23 cellular contexts compared by ENCODE assay signal in the genomic region with DNA sequence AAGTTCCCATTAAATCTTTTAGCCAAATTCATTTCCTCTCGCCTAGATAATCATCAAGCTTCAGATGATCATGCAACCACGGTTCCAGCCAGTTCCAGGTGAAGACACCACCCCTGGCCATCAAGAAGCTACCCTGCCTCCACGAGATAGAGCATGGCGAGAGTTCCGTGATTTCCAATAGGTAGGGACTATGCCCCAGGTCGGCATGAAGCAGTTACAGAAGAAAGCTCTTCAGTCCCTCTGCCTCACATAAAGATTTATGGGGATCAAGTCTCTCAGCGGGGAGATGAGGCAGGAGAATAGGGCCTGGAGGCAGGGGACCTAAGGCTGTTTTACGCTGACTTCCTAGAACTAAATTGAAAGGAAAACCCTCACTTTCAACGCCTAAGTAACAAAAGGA.
DNase-seq lines count a peak whose midpoint lies in the region; ATAC-seq, FAIRE-seq and TF ChIP-seq lines count a peak whose summit lies in the region.
"Had no signal": no experiment of that assay in that cellular context is flagged by ENCODE, and none has a peak within 500 bp of the region (broad histone marks: within the 10 kb centered on the region; RNA-seq: fewer than 3 reads in every experiment).

No MANE protein-coding gene starts in this region.

- dilution Hi-C loops in keratinocyte (cut with MboI; ENCODE audit: extremely low pct_ligation_motif_present, low sequenced_read_pairs), result no loop called here

- H3K36me3 ChIP-seq in Panc1 (ENCODE audit: control insufficient read depth, insufficient read depth, low read length) (no peaks in the 10 kb centered on the region), keratinocyte (ENCODE audit: control insufficient read depth in 2 of 2, extremely low read depth in 1 of 2, insufficient read depth in 2 of 2, low read length in 2 of 2) (no peaks in the 10 kb centered on the region)
- H3K36me3 ChIP-seq: left lung, Peyer's patch, SJSA1 had no signal

- no peaks in the 10 kb centered on the region for H3K9me1 ChIP-seq in keratinocyte (ENCODE audit: control insufficient read depth, extremely low read depth, insufficient read depth, low read length)

- H2AFZ ChIP-seq in keratinocyte (ENCODE audit: control insufficient read depth, low read length), result no peak overlapping the region
- H2AFZ ChIP-seq: parathyroid adenoma had no signal

- no peaks in the 10 kb centered on the region for H4K20me1 ChIP-seq in keratinocyte (ENCODE audit: control insufficient read depth, extremely low read depth, insufficient read depth, low read length)

- POLR2A ChIA-PET in Panc1 (lab: Charles Lee), result no interaction called here

- H3K9me3 Mint-ChIP-seq in activated T-cell treated with anti-CD3 and anti-CD28 coated beads, Interleukin-2, amount 50 U/mL, for 24 hours, result peaks cover 4% of the 10 kb centered on the region
- peaks cover 0 to 6% of the 10 kb centered on the region in 2 donors for H3K9me3 Mint-ChIP-seq in stimulated activated naive B cell treated with anti-CD40 and anti-IgM and Interleukin-4, amounts not matched to agents 10 μg/mL and 1 μg/mL and 100 μg/mL, for 72 hours
- H3K9me3 Mint-ChIP-seq: stimulated activated naive CD8-positive, alpha-beta T cell treated with anti-CD3 and anti-CD28 coated beads, Interleukin-15, Interleukin-2, amounts not matched to agents 100 ng/mL and 50 ng/mL, for 24 hours had no signal

- in situ Hi-C loops in Panc1 (cut with HindIII; ENCODE audit: low pct_unique_long_range_greater_than_20kb, low sequenced_read_pairs), result no loop called here

- H3K36me3 Mint-ChIP-seq in activated T-cell treated with anti-CD3 and anti-CD28 coated beads, Interleukin-2, amount 50 U/mL, for 24 hours (ENCODE audit: low read depth), result peaks cover 15% of the 10 kb centered on the region
- peaks cover 1 to 17% of the 10 kb centered on the region in 2 donors for H3K36me3 Mint-ChIP-seq in stimulated activated naive B cell treated with anti-CD40 and anti-IgM and Interleukin-4, amounts not matched to agents 10 μg/mL and 1 μg/mL and 100 μg/mL, for 72 hours

- no peak for DNase-seq in activated T-cell treated with anti-CD3 and anti-CD28 coated beads, Interleukin-2, amount 50 U/mL, for 24 hours
- DNase-seq in activated T-cell treated with anti-CD3 and anti-CD28 coated beads for 4 hours (no peak), Panc1 (ENCODE audit: low read depth, low spot score) (no peak), keratinocyte (ENCODE audit: low read depth, low spot score) (no peak)
- DNase-seq in stimulated activated naive B cell treated with anti-CD40 and anti-IgM and Interleukin-4, amounts not matched to agents 10 μg/mL and 1 μg/mL and 100 μg/mL, for 72 hours, result no peak
- DNase-seq in activated naive CD4-positive, alpha-beta T cell (lab: John Stamatoyannopoulos, UW), result no peak
- DNase-seq: activated CD4-positive, alpha-beta memory T cell treated with anti-CD3 and anti-CD28 coated beads for 36 hours; activated CD4-positive, CD25-positive, alpha-beta regulatory T cell treated with anti-CD3 and anti-CD28 coated beads, Interleukin-2, amount 50 U/mL, for 72 hours; activated naive CD8-positive, alpha-beta T cell treated with anti-CD3 and anti-CD28 coated beads for 36 hours; central memory CD4-positive, alpha-beta T cell; DMS153; KG1; left lung; NCI-H226 had no signal

- H3K4me1 Mint-ChIP-seq in activated T-cell treated with anti-CD3 and anti-CD28 coated beads, Interleukin-2, amount 50 U/mL, for 24 hours (ENCODE audit: low read depth), result peaks cover 11% of the 10 kb centered on the region
- peaks cover 0 to 7% of the 10 kb centered on the region in 2 donors for H3K4me1 Mint-ChIP-seq in stimulated activated naive B cell treated with anti-CD40 and anti-IgM and Interleukin-4, amounts not matched to agents 10 μg/mL and 1 μg/mL and 100 μg/mL, for 72 hours
- H3K4me1 Mint-ChIP-seq: activated naive CD8-positive, alpha-beta T cell treated with anti-CD3 and anti-CD28 coated beads for 36 hours; nephron had no signal

- H3K27me3 ChIP-seq in Panc1 (ENCODE audit: control insufficient read depth, insufficient read depth, low read length) (no peaks in the 10 kb centered on the region), keratinocyte (ENCODE audit: control insufficient read depth, extremely low read depth, insufficient read depth, low read length) (no peaks in the 10 kb centered on the region)
- H3K27me3 ChIP-seq: left lung, Peyer's patch, SJSA1 had no signal

- H3K27ac ChIP-seq in Panc1 (ENCODE audit: low read length) (no peak overlapping the region), keratinocyte (ENCODE audit: control insufficient read depth, insufficient read depth, low read length) (no peak overlapping the region)
- H3K27ac ChIP-seq: left lung, parathyroid adenoma, SJSA1 had no signal

- intact Hi-C loops in Panc1 (cut with micrococcal nuclease; ENCODE audit: unreplicated experiment), result loop anchor here (2.0 kb wide), 1 partner anchor 17 kb away; no protein-coding TSS in a partner anchor

- H3K4me1 ChIP-seq in Panc1 (ENCODE audit: control insufficient read depth, insufficient read depth, low read length), result peaks cover 3% of the 10 kb centered on the region
- no peaks in the 10 kb centered on the region for H3K4me1 ChIP-seq in keratinocyte (ENCODE audit: control insufficient read depth, extremely low read depth, insufficient read depth, low read length)
- H3K4me1 ChIP-seq: left lung, parathyroid adenoma, Peyer's patch, SJSA1 had no signal

- CTCF ChIA-PET in Panc1 (lab: Charles Lee), result no interaction called here

- no TSS peak for BruUV-seq in Panc1 (replicated peaks; lab: Mats Ljungman, UMichigan)

- no peak for FAIRE-seq in keratinocyte (lab: Jason Lieb, UNC)
- FAIRE-seq: H54 had no signal

- H3K27me3 Mint-ChIP-seq in activated T-cell treated with anti-CD3 and anti-CD28 coated beads, Interleukin-2, amount 50 U/mL, for 24 hours, result peaks cover 4% of the 10 kb centered on the region
- H3K27me3 Mint-ChIP-seq in stimulated activated naive B cell treated with anti-CD40 and anti-IgM and Interleukin-4, amounts not matched to agents 10 μg/mL and 1 μg/mL and 100 μg/mL, for 72 hours, result no peaks in the 10 kb centered on the region
- H3K27me3 Mint-ChIP-seq: activated CD4-positive, alpha-beta memory T cell treated with anti-CD3 and anti-CD28 coated beads for 36 hours; activated naive CD8-positive, alpha-beta T cell treated with anti-CD3 and anti-CD28 coated beads for 36 hours; stimulated activated naive CD8-positive, alpha-beta T cell treated with anti-CD3 and anti-CD28 coated beads, Interleukin-15, Interleukin-2, amounts not matched to agents 100 ng/mL and 50 ng/mL, for 24 hours had no signal

- H3K9me3 ChIP-seq in Panc1 (ENCODE audit: control insufficient read depth, insufficient read depth, low read depth, low read length) (peaks cover 6% of the 10 kb centered on the region; the same call in 1 of the 2 replicates), keratinocyte (ENCODE audit: control insufficient read depth, low read depth, low read length) (peaks cover 3% of the 10 kb centered on the region)
- H3K9me3 ChIP-seq: Peyer's patch, SJSA1 had no signal

- no peaks in the 10 kb centered on the region for H3K79me2 ChIP-seq in keratinocyte (ENCODE audit: control insufficient read depth, insufficient read depth, low read length)
- H3K79me2 ChIP-seq: parathyroid adenoma had no signal

- TF ChIP-seq CTCF in Panc1 (IDR thresholded peaks at IDR 0.05) (no peak), keratinocyte (optimal IDR thresholded peaks at IDR 0.05 in 1 of 3, IDR thresholded peaks at IDR 0.05 in 1 of 3, conservative IDR thresholded peaks at IDR 0.05 in 1 of 3; ENCODE audit: extremely low read depth in 1 of 3, insufficient read depth in 2 of 3, low read length in 3 of 3) (no peak)

- H3K27ac Mint-ChIP-seq in activated T-cell treated with anti-CD3 and anti-CD28 coated beads, Interleukin-2, amount 50 U/mL, for 24 hours, result peak overlapping the region; percentile 15
- peak overlapping the region; percentile 80 for H3K27ac Mint-ChIP-seq in stimulated activated naive B cell treated with anti-CD40 and anti-IgM and Interleukin-4, amounts not matched to agents 10 μg/mL and 1 μg/mL and 100 μg/mL, for 72 hours
- H3K27ac Mint-ChIP-seq: activated CD4-positive, alpha-beta memory T cell treated with anti-CD3 and anti-CD28 coated beads for 36 hours; activated naive CD8-positive, alpha-beta T cell treated with anti-CD3 and anti-CD28 coated beads for 36 hours; nephron; stimulated activated naive CD8-positive, alpha-beta T cell treated with anti-CD3 and anti-CD28 coated beads, Interleukin-15, Interleukin-2, amounts not matched to agents 100 ng/mL and 50 ng/mL, for 24 hours; T-helper 1 cell treated with Interleukin-12 subunit alpha and Interleukin-12 subunit beta and Interleukin-4 antibody, amounts not matched to agents 30 μg/mL and 1 μg/mL, for 36 hours had no signal

- ATAC-seq in Panc1 (no peak), HG03135 (IDR thresholded peaks at IDR 0.05; ENCODE audit: unreplicated experiment) (no peak), GM19328 (IDR thresholded peaks at IDR 0.05; ENCODE audit: unreplicated experiment) (no peak)
- no peak for ATAC-seq in stimulated activated naive B cell treated with anti-CD40 and anti-IgM and Interleukin-4, amounts not matched to agents 10 μg/mL and 1 μg/mL and 100 μg/mL, for 72 hours (replicated peaks)

- peak overlapping the region; percentile 87 for H3K4me3 Mint-ChIP-seq in activated T-cell treated with anti-CD3 and anti-CD28 coated beads, Interleukin-2, amount 50 U/mL, for 24 hours
- H3K4me3 Mint-ChIP-seq in stimulated activated naive B cell treated with anti-CD40 and anti-IgM and Interleukin-4, amounts not matched to agents 10 μg/mL and 1 μg/mL and 100 μg/mL, for 72 hours, result peak overlapping the region in 1 of 2 donors; percentile 97
- H3K4me3 Mint-ChIP-seq: activated CD4-positive, alpha-beta memory T cell treated with anti-CD3 and anti-CD28 coated beads for 36 hours; activated naive CD8-positive, alpha-beta T cell treated with anti-CD3 and anti-CD28 coated beads for 36 hours; nephron; stimulated activated naive CD8-positive, alpha-beta T cell treated with anti-CD3 and anti-CD28 coated beads, Interleukin-15, Interleukin-2, amounts not matched to agents 100 ng/mL and 50 ng/mL, for 24 hours; T-helper 1 cell treated with Interleukin-12 subunit alpha and Interleukin-12 subunit beta and Interleukin-4 antibody, amounts not matched to agents 30 μg/mL and 1 μg/mL, for 36 hours had no signal

- H3K9ac ChIP-seq in keratinocyte (ENCODE audit: control insufficient read depth, extremely low read depth, insufficient read depth, low read length), result no peak overlapping the region
- H3K9ac ChIP-seq: parathyroid adenoma had no signal

- H3K4me3 ChIP-seq in Panc1 (ENCODE audit: low read depth in 2 of 2, low read length in 2 of 2) (peak overlapping the region; percentile 37 to 56), keratinocyte (ENCODE audit: control insufficient read depth in 2 of 3, extremely low read depth in 1 of 3, insufficient read depth in 2 of 3, low read depth in 1 of 3, low read length in 3 of 3) (peak overlapping the region in 1 of 3 experiments; percentile 71)
- H3K4me3 ChIP-seq: SJSA1 had no signal

- peak overlapping the region; percentile 72 for H3K4me2 ChIP-seq in keratinocyte (ENCODE audit: control insufficient read depth, extremely low read depth, insufficient read depth, low read depth, low read length)
